ENCODE assay signal across 17 cellular contexts in genomic region chr18:74316257-74317180, GRCh38. TPM values are rescaled to one million over a fixed set of nuclear protein-coding genes. Genes with fewer than 3 reads are reported as not detected.
DNase-seq lines count a peak whose midpoint lies in the region; ATAC-seq and TF ChIP-seq lines count a peak whose summit lies in the region.
"Had no signal": no experiment of that assay in that cellular context is flagged by ENCODE, and none has a peak within 500 bp of the region (broad histone marks: within the 10 kb centered on the region; RNA-seq: fewer than 3 reads in every experiment).

No MANE protein-coding gene starts in this region.

- no peak overlapping the region for H3K4me3 ChIP-seq in Panc1 (ENCODE audit: low read depth in 2 of 2, low read length in 2 of 2)
- H3K4me3 ChIP-seq: HAP-1, Peyer's patch had no signal

- DNase-seq in Daoy (ENCODE audit: low read depth) (peak; percentile 58), Panc1 (ENCODE audit: low read depth, low spot score) (no peak), fibroblast of gingiva (ENCODE audit: low read depth) (peak; percentile 96), myocyte (ENCODE audit: low read depth) (peak; percentile 80), NCI-H187 treated with DMSO at 0.1 percent for 48 hours (lab: John Stamatoyannopoulos, UW) (no peak), hypothalamus (lab: John Stamatoyannopoulos, UW) (no peak)
- DNase-seq in effector CD4-positive, alpha-beta T cell = no peak
- DNase-seq: activated CD4-positive, alpha-beta T cell treated with anti-CD3 and anti-CD28 coated beads for 1 hour; DMS79; NCI-H2029; Peyer's patch; stimulated activated CD4-positive, alpha-beta T cell treated with anti-CD3 and anti-CD28 coated beads, Interleukin-12 subunit alpha, Interleukin-12 subunit beta, amount 100 ng/mL, for 4 hours had no signal

- in situ Hi-C loops in Panc1 (cut with HindIII; ENCODE audit: low pct_unique_long_range_greater_than_20kb, low sequenced_read_pairs) = no loop called here

- H3K27me3 ChIP-seq in Panc1 (ENCODE audit: control insufficient read depth, insufficient read depth, low read length) = no peaks in the 10 kb centered on the region; the same call in 1 of the 2 replicates
- H3K27me3 ChIP-seq: Peyer's patch had no signal

- H3K4me1 ChIP-seq in Panc1 (ENCODE audit: control insufficient read depth, insufficient read depth, low read length) = 0 out of 2 replicates have a peak, but pooled peaks cover 4% of the 10 kb centered on the region
- H3K4me1 ChIP-seq: HAP-1, Peyer's patch had no signal

- BruUV-seq in Panc1 (replicated peaks; lab: Mats Ljungman, UMichigan) = no TSS peak

- POLR2A ChIA-PET in Panc1 (lab: Charles Lee) = no interaction called here

- CTCF ChIA-PET in Panc1 (lab: Charles Lee) = interaction anchor here (0.6 to 0.7 kb wide), 2 partner anchors 98 to 236 kb away, joined by 3 to 5 read pairs; no protein-coding TSS in a partner anchor

- no peak for TF ChIP-seq CTCF in Panc1 (IDR thresholded peaks at IDR 0.05)

- intact Hi-C loops in Panc1 (cut with micrococcal nuclease; ENCODE audit: unreplicated experiment) = no loop called here

- ATAC-seq in Panc1 (peak; percentile 82), GM18517 (IDR thresholded peaks at IDR 0.05; ENCODE audit: unreplicated experiment) (no peak)
- ATAC-seq: stimulated activated memory B cell treated with anti-CD40 and anti-IgM and Interleukin-4, amounts not matched to agents 10 μg/mL and 1 μg/mL and 100 μg/mL, for 72 hours had no signal

- no peaks in the 10 kb centered on the region for H3K36me3 ChIP-seq in Panc1 (ENCODE audit: control insufficient read depth, insufficient read depth, low read length)
- H3K36me3 ChIP-seq: HAP-1, Peyer's patch had no signal

- no peak overlapping the region for H3K27ac ChIP-seq in Panc1 (ENCODE audit: low read length)
- H3K27ac ChIP-seq: epithelial cell of prostate, Peyer's patch had no signal

- no peaks in the 10 kb centered on the region for H3K9me3 ChIP-seq in Panc1 (ENCODE audit: control insufficient read depth, insufficient read depth, low read depth, low read length)
- H3K9me3 ChIP-seq: HAP-1, Peyer's patch had no signal

RNA-seq across cellular contexts. Expression of gene C18orf63, which starts 0.9 kb away (rescaled TPM):
- total RNA-seq in Daoy (2014; rRNA removed; shearing (Covaris generic)) = not detected in 2 replicates
- total RNA-seq in Panc1 (2021; ENCODE audit: unreplicated experiment) (not detected), myocyte (not detected in 2 replicates)
- not detected for polyA plus RNA-seq in Panc1 (2012; ENCODE audit: insufficient read length)
- polyA plus RNA-seq in myocyte (2012) = not detected
- total RNA-seq: mononuclear cell, Peyer's patch had no signal

RNA-seq across cellular contexts. Expression of gene CYB5A, which starts 24.8 kb away (rescaled TPM):
- 45.9 and 47.7 TPM in 2 replicates for total RNA-seq in Daoy (2014; rRNA removed; shearing (Covaris generic))
- total RNA-seq in Panc1 (2021; ENCODE audit: unreplicated experiment) (51.3 TPM), myocyte (48.7 and 66.2 TPM in 2 replicates)
- 88.7 TPM for polyA plus RNA-seq in Panc1 (2012; ENCODE audit: insufficient read length)
- 88.9 TPM for polyA plus RNA-seq in myocyte (2012)

Comparison
In these comparisons a context has a peak if more than half of its experiments do, and no peak if none do; other contexts are left out.
1. DNase-seq: peak in Daoy (single experiment), fibroblast of gingiva (single experiment) and myocyte (single experiment); none in Panc1 (single experiment), NCI-H187 treated with DMSO at 0.1 percent for 48 hours (single experiment), effector CD4-positive, alpha-beta T cell (single experiment) and hypothalamus (0 of 51).